Comparison of ENCODE assay signal across 24 cellular contexts in the genomic region with DNA sequence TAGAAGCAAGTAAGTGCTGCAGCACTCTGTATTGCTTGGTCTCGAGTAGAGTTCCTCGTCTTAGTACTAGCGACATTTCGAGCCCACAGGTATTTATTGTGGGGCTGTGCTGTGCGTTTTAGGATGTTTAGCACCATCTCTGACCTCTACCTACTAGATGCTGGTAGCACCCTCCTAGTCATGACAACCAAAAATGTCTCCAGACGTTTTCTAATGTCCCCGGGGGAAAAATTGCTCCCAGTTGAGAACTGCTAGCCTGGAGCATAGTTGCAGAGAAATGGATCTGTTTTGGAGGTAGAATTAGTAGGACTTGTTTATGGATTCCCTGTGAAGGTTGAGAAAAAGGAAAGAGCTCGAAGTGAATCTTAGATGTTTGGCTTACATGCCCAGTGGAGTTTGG.
"Had no signal": no experiment of that assay in that cellular context is flagged by ENCODE, and none has a peak within 500 bp of the region (broad histone marks: within the 10 kb centered on the region; RNA-seq: fewer than 3 reads in every experiment).

No MANE protein-coding gene starts in this region.

- H3K27ac ChIP-seq: colonic mucosa, foreskin keratinocyte, hepatocyte, pancreas, skin epidermis had no signal

- H2AFZ ChIP-seq: hepatocyte had no signal

- ATAC-seq: foreskin keratinocyte; left colon; left ventricle myocardium superior; natural killer cell treated with Interleukin-12 subunit alpha and Interleukin-12 subunit beta and Interleukin-15 and Interleukin-18, amount 100 ng/mL, for 72 hours; pancreas; sciatic nerve; stimulated activated effector memory CD8-positive, alpha-beta T cell treated with anti-CD3 and anti-CD28 coated beads, Interleukin-12 subunit alpha, Interleukin-12 subunit beta, amount 100 ng/mL, for 72 hours; stimulated activated naive CD8-positive, alpha-beta T cell treated with anti-CD3 and anti-CD28 coated beads, Interleukin-15, Interleukin-2, amounts not matched to agents 100 U/mL and 50 U/mL, for 24 hours had no signal

- H3K36me3 Mint-ChIP-seq: natural killer cell treated with Interleukin-12 subunit alpha and Interleukin-12 subunit beta and Interleukin-15 and Interleukin-18, amount 100 ng/mL, for 72 hours; stimulated activated effector memory CD8-positive, alpha-beta T cell treated with anti-CD3 and anti-CD28 coated beads, Interleukin-12 subunit alpha, Interleukin-12 subunit beta, amount 100 ng/mL, for 72 hours had no signal

- H3K4me1 ChIP-seq: colonic mucosa, pancreas had no signal

- H3K36me3 ChIP-seq: colonic mucosa, pancreas, tibial nerve had no signal

- H3K9me3 Mint-ChIP-seq: stimulated activated effector memory CD8-positive, alpha-beta T cell treated with anti-CD3 and anti-CD28 coated beads, Interleukin-12 subunit alpha, Interleukin-12 subunit beta, amount 100 ng/mL, for 72 hours had no signal

- H3K27me3 Mint-ChIP-seq: progenitor cell of endocrine pancreas had no signal

- H3K4me3 Mint-ChIP-seq: natural killer cell treated with Interleukin-12 subunit alpha and Interleukin-12 subunit beta and Interleukin-15 and Interleukin-18, amount 100 ng/mL, for 72 hours; stimulated activated effector memory CD8-positive, alpha-beta T cell treated with anti-CD3 and anti-CD28 coated beads, Interleukin-12 subunit alpha, Interleukin-12 subunit beta, amount 100 ng/mL, for 72 hours had no signal

- DNase-seq: colonic mucosa; dermis blood vessel endothelial cell; erythroblast; foreskin keratinocyte; head of caudate nucleus; left colon; left ventricle myocardium superior; mesenchymal stem cell; midbrain; occipital lobe; pancreas; retina; stimulated activated CD4-positive, alpha-beta T cell treated with anti-CD3 and anti-CD28 coated beads, Interleukin-12 subunit alpha, Interleukin-12 subunit beta, amount 100 ng/mL, for 4 hours; stimulated activated CD4-positive, alpha-beta T cell treated with anti-CD3 and anti-CD28 coated beads, Interleukin-4, amount 100 ng/mL, for 1 hour; stimulated activated CD8-positive, alpha-beta memory T cell treated with anti-CD3 and anti-CD28 coated beads, Interleukin-4, amount 100 ng/mL, for 48 hours; stimulated activated naive CD8-positive, alpha-beta T cell treated with anti-CD3 and anti-CD28 coated beads, Interleukin-15, Interleukin-2, amounts not matched to agents 100 U/mL and 50 U/mL, for 24 hours had no signal

- H3K9me3 ChIP-seq: colonic mucosa, pancreas, tibial nerve had no signal

- H3K4me2 ChIP-seq: hepatocyte had no signal

- H3K4me1 Mint-ChIP-seq: stimulated activated effector memory CD8-positive, alpha-beta T cell treated with anti-CD3 and anti-CD28 coated beads, Interleukin-12 subunit alpha, Interleukin-12 subunit beta, amount 100 ng/mL, for 72 hours had no signal

- H3K27ac Mint-ChIP-seq: natural killer cell treated with Interleukin-12 subunit alpha and Interleukin-12 subunit beta and Interleukin-15 and Interleukin-18, amount 100 ng/mL, for 72 hours; progenitor cell of endocrine pancreas; stimulated activated effector memory CD8-positive, alpha-beta T cell treated with anti-CD3 and anti-CD28 coated beads, Interleukin-12 subunit alpha, Interleukin-12 subunit beta, amount 100 ng/mL, for 72 hours had no signal

- H3K27me3 ChIP-seq: colonic mucosa, foreskin keratinocyte, hepatocyte, pancreas, tibial nerve had no signal

- H3K4me3 ChIP-seq: colonic mucosa, hepatocyte, lung, pancreas, skin epidermis, tibial nerve had no signal
